19 cellular contexts compared by ENCODE assay signal in the genomic region with DNA sequence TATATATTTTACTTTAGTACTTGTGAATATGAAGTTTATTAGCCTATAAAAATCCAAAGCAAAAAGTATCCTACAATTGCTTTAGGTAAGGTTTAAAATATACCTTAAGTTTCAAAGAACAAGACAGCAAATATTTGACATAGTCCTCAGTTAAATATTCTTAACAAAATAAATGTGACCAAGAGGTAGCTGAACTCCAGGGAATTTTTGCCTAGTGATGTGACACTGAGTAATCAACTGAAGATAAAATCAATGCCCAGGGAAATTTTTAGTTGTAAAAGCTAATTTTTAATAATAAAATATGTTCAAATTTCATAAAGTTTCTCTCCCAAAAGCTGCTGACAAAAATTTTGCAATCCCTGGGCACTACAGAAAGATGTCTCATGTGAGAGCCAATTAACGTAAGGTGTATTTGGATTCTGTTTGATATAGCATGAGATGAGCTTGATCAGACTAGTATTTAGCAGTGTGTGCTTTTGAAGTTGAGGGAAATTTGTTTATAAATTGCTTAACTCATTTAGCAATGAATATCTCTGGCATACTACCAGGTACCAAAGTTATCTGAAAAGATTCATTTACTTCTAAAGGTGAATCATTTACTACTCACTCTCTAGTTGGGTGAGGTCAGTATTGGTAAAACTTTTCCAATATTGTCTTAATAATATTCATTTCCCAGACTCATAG.
A peak's percentile ranks its signal among the peaks of the same experiment; 100 is the strongest.
DNase-seq lines count a peak whose midpoint lies in the region; ATAC-seq, FAIRE-seq and TF ChIP-seq lines count a peak whose summit lies in the region.
"Had no signal": no experiment of that assay in that cellular context is flagged by ENCODE, and none has a peak within 500 bp of the region (broad histone marks: within the 10 kb centered on the region; RNA-seq: fewer than 3 reads in every experiment).

No MANE protein-coding gene starts in this region.

- no peak overlapping the region for H3K4me3 ChIP-seq in SK-N-SH (ENCODE audit: low read depth in 2 of 2, low read length in 1 of 2)
- H3K4me3 ChIP-seq in astrocyte (ENCODE audit: insufficient read depth, low read depth, low read length): no peak overlapping the region
- H3K4me3 ChIP-seq in hepatocyte: no peak overlapping the region

- no peak for FAIRE-seq in astrocyte (lab: Jason Lieb, UNC)

- H3F3A ChIP-seq in SK-N-SH (replicated peaks; ENCODE audit: insufficient read depth): peaks cover 14% of the 10 kb centered on the region

- H3K4me3 Mint-ChIP-seq in astrocyte (ENCODE audit: unreplicated experiment): no peak overlapping the region
- H3K4me3 Mint-ChIP-seq: CD4-positive, alpha-beta T cell had no signal

- 82% methylated on average over 1 of the region's 1 CpG for WGBS in SK-N-SH (ENCODE audit: low lambda C conversion rate)
- WGBS in hepatocyte (ENCODE audit: low lambda C conversion rate, missing lambda C conversion rate): 88% methylated on average over 1 of the region's 1 CpG

- H3K9me2 ChIP-seq in SK-N-SH: no peaks in the 10 kb centered on the region
- no peaks in the 10 kb centered on the region for H3K9me2 ChIP-seq in hepatocyte (replicated peaks; ENCODE audit: insufficient read depth)

- no peak overlapping the region for H3K9ac ChIP-seq in SK-N-SH
- no peak overlapping the region for H3K9ac ChIP-seq in astrocyte (ENCODE audit: low read length)

- H3K4me1 Mint-ChIP-seq in astrocyte (ENCODE audit: low read depth, unreplicated experiment): no peaks in the 10 kb centered on the region

- H3K36me3 ChIP-seq in SK-N-SH (replicated peaks in 1 of 2; ENCODE audit: control insufficient read depth in 1 of 2, insufficient read depth in 2 of 2, low read length in 1 of 2) (no peaks in the 10 kb centered on the region), astrocyte (ENCODE audit: insufficient read depth, low read length) (no peaks in the 10 kb centered on the region), hepatocyte (replicated peaks; ENCODE audit: insufficient read depth, low read depth) (no peaks in the 10 kb centered on the region)
- H3K36me3 ChIP-seq: BE2C had no signal

- H3K4me2 ChIP-seq in SK-N-SH (no peak overlapping the region), astrocyte (ENCODE audit: low read length) (no peak overlapping the region), hepatocyte (peak overlapping the region; percentile 9)

- no peak for TF ChIP-seq RAD21 in SK-N-SH (IDR thresholded peaks at IDR 0.05; ENCODE audit: low read length)

- no peak overlapping the region for H3K27ac Mint-ChIP-seq in astrocyte (ENCODE audit: unreplicated experiment)
- H3K27ac Mint-ChIP-seq: CD4-positive, alpha-beta T cell had no signal

- H3K4me1 ChIP-seq in SK-N-SH (ENCODE audit: control insufficient read depth in 1 of 2, insufficient read depth in 2 of 2, low read depth in 1 of 2, low read length in 1 of 2) (no peaks in the 10 kb centered on the region), astrocyte (ENCODE audit: insufficient read depth, low read length) (no peaks in the 10 kb centered on the region), hepatocyte (ENCODE audit: insufficient read depth) (no peaks in the 10 kb centered on the region)
- H3K4me1 ChIP-seq: BE2C had no signal

- no peak for ATAC-seq in SK-N-SH treated with all-trans-retinoic acid at 6 μM for 48 hours
- ATAC-seq in HG02970 (IDR thresholded peaks at IDR 0.05; ENCODE audit: low FRiP score, unreplicated experiment): no peak
- ATAC-seq in HG03520 (IDR thresholded peaks at IDR 0.05; ENCODE audit: unreplicated experiment): no peak
- ATAC-seq: Panc1 had no signal

- DNase-seq in SK-N-SH (no peak), astrocyte (ENCODE audit: low read depth) (peak; percentile 14), hepatocyte (ENCODE audit: low spot score) (no peak), renal cortical epithelial cell (ENCODE audit: low read depth) (peak; percentile 29), germinal center (ENCODE audit: low spot score) (no peak)
- DNase-seq: BE2C; CD4-positive, alpha-beta T cell; DMS53; MV-4-11; NCI-H1436; NCI-H2029; NCI-H2171; NCI-H510A treated with DMSO at 0.1 percent for 48 hours; SHP77 had no signal

- no peaks in the 10 kb centered on the region for H3K36me3 Mint-ChIP-seq in astrocyte (ENCODE audit: low read depth, unreplicated experiment)

- H3K79me2 ChIP-seq in SK-N-SH (ENCODE audit: insufficient read depth) (no peaks in the 10 kb centered on the region), astrocyte (ENCODE audit: insufficient read depth, low read length) (no peaks in the 10 kb centered on the region), hepatocyte (no peaks in the 10 kb centered on the region)

- peaks cover 6% of the 10 kb centered on the region; the same call in 1 of the 2 replicates for H3K9me3 ChIP-seq in SK-N-SH
- H3K9me3 ChIP-seq in astrocyte (ENCODE audit: insufficient read depth, low read depth, low read length): no peaks in the 10 kb centered on the region
- no peaks in the 10 kb centered on the region for H3K9me3 ChIP-seq in hepatocyte (ENCODE audit: low read depth)
- H3K9me3 ChIP-seq: BE2C had no signal

- no peak overlapping the region for H3K27ac ChIP-seq in SK-N-SH (ENCODE audit: low read depth in 2 of 2, low read length in 1 of 2)
- H3K27ac ChIP-seq in astrocyte (ENCODE audit: low read depth, low read length): no peak overlapping the region
- peak overlapping the region; percentile 36 for H3K27ac ChIP-seq in hepatocyte
- H3K27ac ChIP-seq: 22Rv1 had no signal

- POLR2A ChIA-PET in SK-N-SH (lab: Yijun Ruan, JAX): no interaction called here

- H3K9me3 Mint-ChIP-seq in astrocyte (ENCODE audit: unreplicated experiment): peaks cover 3% of the 10 kb centered on the region

- TF ChIP-seq EP300 in SK-N-SH (IDR thresholded peaks at IDR 0.05; ENCODE audit: borderline replicate concordance in 1 of 2, low read depth in 1 of 2, low read length in 1 of 2): no peak

- H4K20me1 ChIP-seq in SK-N-SH (ENCODE audit: insufficient read depth) (no peaks in the 10 kb centered on the region), astrocyte (ENCODE audit: insufficient read depth, low read length) (no peaks in the 10 kb centered on the region), hepatocyte (ENCODE audit: insufficient read depth, poor library complexity, severe bottlenecking) (no peaks in the 10 kb centered on the region)

- CTCF ChIA-PET in SK-N-SH (lab: Yijun Ruan, JAX): interaction anchor here (0.8 to 1.1 kb wide), 2 partner anchors 30 to 772 kb away, joined by 3 read pairs; no protein-coding TSS in a partner anchor

- TF ChIP-seq CTCF in SK-N-SH (IDR thresholded peaks at IDR 0.05) (no peak), astrocyte (IDR thresholded peaks at IDR 0.05; ENCODE audit: insufficient read depth, low read depth, low read length) (no peak), hepatocyte (IDR thresholded peaks at IDR 0.05; ENCODE audit: poor library complexity) (no peak)

- H2AFZ ChIP-seq in SK-N-SH (ENCODE audit: low read depth): peak overlapping the region; percentile 17; the same call in 1 of the 2 replicates
- no peak overlapping the region for H2AFZ ChIP-seq in astrocyte (ENCODE audit: low read depth, low read length)
- H2AFZ ChIP-seq in hepatocyte: no peak overlapping the region

- no peaks in the 10 kb centered on the region for H3K27me3 Mint-ChIP-seq in astrocyte (ENCODE audit: low read depth, unreplicated experiment)
- H3K27me3 Mint-ChIP-seq: CD4-positive, alpha-beta T cell had no signal

- no peaks in the 10 kb centered on the region for H3K27me3 ChIP-seq in SK-N-SH (ENCODE audit: insufficient read depth)
- H3K27me3 ChIP-seq in astrocyte (ENCODE audit: insufficient read depth, low read length): no peaks in the 10 kb centered on the region
- H3K27me3 ChIP-seq in hepatocyte: no peaks in the 10 kb centered on the region
- H3K27me3 ChIP-seq: BE2C had no signal

TF ChIP-seq in SK-N-SH, 30 proteins besides CTCF, POLR2A, EP300 and RAD21 (continues in another document):
- no peak for TF ChIP-seq GABPA (IDR thresholded peaks at IDR 0.05; ENCODE audit: low read depth)
- TF ChIP-seq EZH2phosphoT487 (IDR thresholded peaks at IDR 0.05; ENCODE audit: borderline replicate concordance, low read depth): no peak
- no peak for TF ChIP-seq MAX (IDR thresholded peaks at IDR 0.05; ENCODE audit: low read depth)
- TF ChIP-seq, protein P1, sequence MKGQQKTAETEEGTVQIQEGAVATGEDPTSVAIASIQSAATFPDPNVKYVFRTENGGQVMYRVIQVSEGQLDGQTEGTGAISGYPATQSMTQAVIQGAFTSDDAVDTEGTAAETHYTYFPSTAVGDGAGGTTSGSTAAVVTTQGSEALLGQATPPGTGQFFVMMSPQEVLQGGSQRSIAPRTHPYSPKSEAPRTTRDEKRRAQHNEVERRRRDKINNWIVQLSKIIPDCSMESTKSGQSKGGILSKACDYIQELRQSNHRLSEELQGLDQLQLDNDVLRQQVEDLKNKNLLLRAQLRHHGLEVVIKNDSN (IDR thresholded peaks at IDR 0.05; ENCODE audit: borderline replicate concordance, low read depth): no peak
- no peak for TF ChIP-seq FOXM1 (IDR thresholded peaks at IDR 0.05; ENCODE audit: low read depth)
- TF ChIP-seq ELF1 (IDR thresholded peaks at IDR 0.05): no peak

TF ChIP-seq in SK-N-SH treated with all-trans-retinoic acid at 6 μM for 48 hours, 23 proteins besides CTCF, POLR2A, EP300 and RAD21 (continues in another document):
- TF ChIP-seq, protein P2, sequence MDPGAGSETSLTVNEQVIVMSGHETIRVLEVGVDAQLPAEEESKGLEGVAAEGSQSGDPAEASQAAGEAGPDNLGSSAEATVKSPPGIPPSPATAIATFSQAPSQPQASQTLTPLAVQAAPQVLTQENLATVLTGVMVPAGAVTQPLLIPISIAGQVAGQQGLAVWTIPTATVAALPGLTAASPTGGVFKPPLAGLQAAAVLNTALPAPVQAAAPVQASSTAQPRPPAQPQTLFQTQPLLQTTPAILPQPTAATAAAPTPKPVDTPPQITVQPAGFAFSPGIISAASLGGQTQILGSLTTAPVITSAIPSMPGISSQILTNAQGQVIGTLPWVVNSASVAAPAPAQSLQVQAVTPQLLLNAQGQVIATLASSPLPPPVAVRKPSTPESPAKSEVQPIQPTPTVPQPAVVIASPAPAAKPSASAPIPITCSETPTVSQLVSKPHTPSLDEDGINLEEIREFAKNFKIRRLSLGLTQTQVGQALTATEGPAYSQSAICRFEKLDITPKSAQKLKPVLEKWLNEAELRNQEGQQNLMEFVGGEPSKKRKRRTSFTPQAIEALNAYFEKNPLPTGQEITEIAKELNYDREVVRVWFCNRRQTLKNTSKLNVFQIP (CRISPR knock-in tag; IDR thresholded peaks at IDR 0.05; ENCODE audit: borderline replicate concordance, low read depth): no peak
- TF ChIP-seq ZNF565 (CRISPR knock-in tag; conservative IDR thresholded peaks at IDR 0.05; ENCODE audit: low read depth) (no peak), ARNTL (CRISPR knock-in tag; IDR thresholded peaks at IDR 0.05; ENCODE audit: borderline replicate concordance, low read depth) (no peak), OSR1 (CRISPR knock-in tag; IDR thresholded peaks at IDR 0.05) (no peak), TCF4 (CRISPR knock-in tag; IDR thresholded peaks at IDR 0.05; ENCODE audit: borderline replicate concordance) (no peak), ZFP3 (CRISPR knock-in tag; IDR thresholded peaks at IDR 0.05) (no peak), BACH2 (CRISPR knock-in tag; IDR thresholded peaks at IDR 0.05; ENCODE audit: borderline replicate concordance) (no peak)

Comparison
In these comparisons a context has a peak if more than half of its experiments do, and no peak if none do; other contexts are left out.
1. DNase-seq: peak in astrocyte (single experiment) and renal cortical epithelial cell (single experiment); none in SK-N-SH (single experiment), hepatocyte (single experiment) and germinal center (single experiment).